In the genomic region with DNA sequence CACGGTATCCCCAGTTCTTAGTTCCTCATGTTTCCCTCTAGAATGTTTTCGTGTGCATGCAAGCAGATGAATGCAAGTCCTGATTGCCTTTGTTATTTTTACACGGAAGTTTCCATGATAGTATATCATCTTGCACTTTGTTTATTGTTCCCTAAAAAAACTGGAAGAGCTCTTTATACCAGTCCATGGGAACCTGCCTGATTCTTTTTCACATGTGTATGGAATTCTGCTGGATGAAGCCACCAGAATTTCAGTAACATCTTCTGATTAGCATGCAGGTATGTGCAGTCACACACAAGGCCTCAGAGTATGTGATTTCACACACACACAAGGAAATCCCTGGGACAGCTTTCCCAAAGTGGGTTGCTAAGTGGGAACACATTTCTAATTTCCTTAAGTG, we compare ENCODE assay signal across 16 cellular contexts. TPM values are rescaled to one million over a fixed set of nuclear protein-coding genes. Genes with fewer than 3 reads are reported as not detected.
DNase-seq lines count a peak whose midpoint lies in the region; ATAC-seq and TF ChIP-seq lines count a peak whose summit lies in the region.
"Had no signal": no experiment of that assay in that cellular context is flagged by ENCODE, and none has a peak within 500 bp of the region (broad histone marks: within the 10 kb centered on the region; RNA-seq: fewer than 3 reads in every experiment).

No MANE protein-coding gene starts in this region.

- H3K27ac ChIP-seq in GM23248 (no peak overlapping the region), smooth muscle cell (ENCODE audit: low read depth) (no peak overlapping the region)

- no peaks in the 10 kb centered on the region for H3K9me3 ChIP-seq in GM23248 (ENCODE audit: low read depth)
- H3K9me3 ChIP-seq in adipocyte (ENCODE audit: control insufficient read depth, low read length), result no peaks in the 10 kb centered on the region
- no peaks in the 10 kb centered on the region for H3K9me3 ChIP-seq in smooth muscle cell (replicated peaks; ENCODE audit: low read depth)
- H3K9me3 ChIP-seq: BE2C, left lung had no signal

- no peaks in the 10 kb centered on the region for H3K9me3 Mint-ChIP-seq in stimulated activated naive B cell treated with anti-CD40 and anti-IgM and Interleukin-4, amounts not matched to agents 10 μg/mL and 1 μg/mL and 100 μg/mL, for 72 hours
- no peaks in the 10 kb centered on the region for H3K9me3 Mint-ChIP-seq in activated CD8-positive, alpha-beta T cell treated with anti-CD3 and anti-CD28 coated beads for 36 hours
- H3K9me3 Mint-ChIP-seq: stimulated activated naive CD8-positive, alpha-beta T cell treated with anti-CD3 and anti-CD28 coated beads, Interleukin-15, amount 100 ng/mL, for 72 hours; T-helper 2 cell treated with Interferon-gamma antibody and Interleukin-4, amounts not matched to agents 5 μg/mL and 100 μg/mL, for 36 hours had no signal

- H3K4me3 Mint-ChIP-seq in stimulated activated naive B cell treated with anti-CD40 and anti-IgM and Interleukin-4, amounts not matched to agents 10 μg/mL and 1 μg/mL and 100 μg/mL, for 72 hours, result no peak overlapping the region
- no peak overlapping the region for H3K4me3 Mint-ChIP-seq in activated CD8-positive, alpha-beta T cell treated with anti-CD3 and anti-CD28 coated beads for 36 hours
- H3K4me3 Mint-ChIP-seq: stimulated activated naive CD8-positive, alpha-beta T cell treated with anti-CD3 and anti-CD28 coated beads, Interleukin-15, amount 100 ng/mL, for 72 hours; T-helper 2 cell treated with Interferon-gamma antibody and Interleukin-4, amounts not matched to agents 5 μg/mL and 100 μg/mL, for 36 hours had no signal

- no peak for TF ChIP-seq CTCF in smooth muscle cell (IDR thresholded peaks at IDR 0.05; ENCODE audit: borderline replicate concordance, insufficient read depth, poor library complexity, severe bottlenecking)
- TF ChIP-seq CTCF in activated CD8-positive, alpha-beta T cell treated with anti-CD3 and anti-CD28 coated beads for 36 hours (IDR thresholded peaks at IDR 0.05), result no peak

- H3K79me2 ChIP-seq in GM23248 (ENCODE audit: insufficient read depth) (no peaks in the 10 kb centered on the region), smooth muscle cell (ENCODE audit: low read depth) (no peaks in the 10 kb centered on the region)

- intact Hi-C loops in activated CD8-positive, alpha-beta T cell treated with anti-CD3 and anti-CD28 coated beads for 36 hours (cut with micrococcal nuclease), result no loop called here

- H4K20me1 ChIP-seq in GM23248 (ENCODE audit: insufficient read depth) (no peaks in the 10 kb centered on the region), smooth muscle cell (ENCODE audit: low read depth) (no peaks in the 10 kb centered on the region)

- DNase-seq in GM23248, result no peak
- peak; percentile 29 for DNase-seq in adipocyte (ENCODE audit: low read depth)
- peak; percentile 24 for DNase-seq in left kidney (ENCODE audit: low read depth, low spot score)
- no peak for DNase-seq in stimulated activated naive B cell treated with anti-CD40 and anti-IgM and Interleukin-4, amounts not matched to agents 10 μg/mL and 1 μg/mL and 100 μg/mL, for 72 hours
- no peak for DNase-seq in smooth muscle cell (lab: John Stamatoyannopoulos, UW; ENCODE audit: unreplicated experiment)
- no peak for DNase-seq in activated CD8-positive, alpha-beta T cell treated with anti-CD3 and anti-CD28 coated beads for 36 hours
- no peak for DNase-seq in HPDE6-E6E7 (ENCODE audit: extremely low spot score)
- DNase-seq: activated CD8-positive, alpha-beta memory T cell treated with anti-CD3 and anti-CD28 coated beads, Interleukin-2, amount 50 U/mL, for 4 hours; activated naive CD4-positive, alpha-beta T cell; SIG-M5; stimulated activated naive CD8-positive, alpha-beta T cell treated with anti-CD3 and anti-CD28 coated beads, Interleukin-15, amount 100 ng/mL, for 72 hours had no signal

- H3K27me3 Mint-ChIP-seq in stimulated activated naive B cell treated with anti-CD40 and anti-IgM and Interleukin-4, amounts not matched to agents 10 μg/mL and 1 μg/mL and 100 μg/mL, for 72 hours, result peaks cover 9 to 11% of the 10 kb centered on the region in 2 donors
- no peaks in the 10 kb centered on the region for H3K27me3 Mint-ChIP-seq in activated CD8-positive, alpha-beta T cell treated with anti-CD3 and anti-CD28 coated beads for 36 hours

- H2AFZ ChIP-seq in GM23248 (peak overlapping the region; percentile 100), smooth muscle cell (ENCODE audit: low read depth) (no peak overlapping the region)

- H3K9ac ChIP-seq in GM23248 (no peak overlapping the region), adipocyte (ENCODE audit: low read length) (peak overlapping the region; percentile 73), smooth muscle cell (ENCODE audit: low read depth) (no peak overlapping the region)

- H3F3A ChIP-seq in GM23248 (ENCODE audit: insufficient read depth) (peaks cover 10% of the 10 kb centered on the region; the same call in 1 of the 2 replicates), smooth muscle cell (ENCODE audit: low read depth) (no peaks in the 10 kb centered on the region)

- no peaks in the 10 kb centered on the region for H3K9me2 ChIP-seq in GM23248 (ENCODE audit: insufficient read depth)

- peak overlapping the region; percentile 10 for H3K27ac Mint-ChIP-seq in stimulated activated naive B cell treated with anti-CD40 and anti-IgM and Interleukin-4, amounts not matched to agents 10 μg/mL and 1 μg/mL and 100 μg/mL, for 72 hours
- no peak overlapping the region for H3K27ac Mint-ChIP-seq in activated CD8-positive, alpha-beta T cell treated with anti-CD3 and anti-CD28 coated beads for 36 hours
- H3K27ac Mint-ChIP-seq: T-helper 2 cell treated with Interferon-gamma antibody and Interleukin-4, amounts not matched to agents 5 μg/mL and 100 μg/mL, for 36 hours had no signal

- WGBS in GM23248 (ENCODE audit: low coverage in 1 of 2, low lambda C conversion rate in 2 of 2, missing lambda C conversion rate in 2 of 2), 2 experiments, result 63 to 66% methylated on average over 3 of the region's 3 CpGs
- WGBS in smooth muscle cell (ENCODE audit: low lambda C conversion rate), result 92% methylated on average over 3 of the region's 3 CpGs

- H3K27me3 ChIP-seq in GM23248 (replicated peaks; ENCODE audit: insufficient read depth) (no peaks in the 10 kb centered on the region), adipocyte (replicated peaks; ENCODE audit: control insufficient read depth, insufficient read depth, low read length) (no peaks in the 10 kb centered on the region), smooth muscle cell (ENCODE audit: low read depth) (peaks cover 5% of the 10 kb centered on the region)
- H3K27me3 ChIP-seq: BE2C had no signal

- H3K4me3 ChIP-seq in GM23248, result no peak overlapping the region
- H3K4me3 ChIP-seq in adipocyte (ENCODE audit: low read length), result no peak overlapping the region
- H3K4me3 ChIP-seq in smooth muscle cell, result no peak overlapping the region

- no peaks in the 10 kb centered on the region for H3K36me3 ChIP-seq in GM23248 (ENCODE audit: low read depth)
- peaks cover 78% of the 10 kb centered on the region for H3K36me3 ChIP-seq in adipocyte (ENCODE audit: control insufficient read depth, insufficient read depth, low read length, severe bottlenecking)
- no peaks in the 10 kb centered on the region for H3K36me3 ChIP-seq in smooth muscle cell (ENCODE audit: low read depth)
- H3K36me3 ChIP-seq: BE2C, left lung had no signal

- no peak for ATAC-seq in stimulated activated naive B cell treated with anti-CD40 and anti-IgM and Interleukin-4, amounts not matched to agents 10 μg/mL and 1 μg/mL and 100 μg/mL, for 72 hours (replicated peaks)
- no peak for ATAC-seq in activated CD8-positive, alpha-beta T cell treated with anti-CD3 and anti-CD28 coated beads for 36 hours
- ATAC-seq: activated CD4-positive, CD25-positive, alpha-beta regulatory T cell treated with anti-CD3 and anti-CD28 coated beads, Interleukin-2, amount 50 U/mL, for 24 hours had no signal

- CTCF ChIA-PET in activated CD8-positive, alpha-beta T cell treated with anti-CD3 and anti-CD28 coated beads for 36 hours (lab: Charles Lee), result interaction anchor here (0.8 to 4.3 kb wide), 3 partner anchors 15 to 104 kb away, joined by 3 to 24 read pairs (median 21); no protein-coding TSS in a partner anchor

- H3K4me1 ChIP-seq in GM23248 (ENCODE audit: insufficient read depth) (peaks cover 9% of the 10 kb centered on the region; the same call in 1 of the 2 replicates), adipocyte (ENCODE audit: control insufficient read depth, insufficient read depth, low read length) (peaks cover 17% of the 10 kb centered on the region), smooth muscle cell (ENCODE audit: low read depth) (no peaks in the 10 kb centered on the region)

- no peaks in the 10 kb centered on the region for H3K36me3 Mint-ChIP-seq in stimulated activated naive B cell treated with anti-CD40 and anti-IgM and Interleukin-4, amounts not matched to agents 10 μg/mL and 1 μg/mL and 100 μg/mL, for 72 hours
- no peaks in the 10 kb centered on the region for H3K36me3 Mint-ChIP-seq in activated CD8-positive, alpha-beta T cell treated with anti-CD3 and anti-CD28 coated beads for 36 hours (ENCODE audit: low read depth)

- POLR2A ChIA-PET in activated CD8-positive, alpha-beta T cell treated with anti-CD3 and anti-CD28 coated beads for 36 hours (lab: Charles Lee), result no interaction called here

- in situ Hi-C loops in GM23248 (cut with MboI), result loop anchor here (25.0 kb wide), 1 partner anchor 359 kb away; a partner anchor contains a TSS

- H3K4me1 Mint-ChIP-seq in stimulated activated naive B cell treated with anti-CD40 and anti-IgM and Interleukin-4, amounts not matched to agents 10 μg/mL and 1 μg/mL and 100 μg/mL, for 72 hours, result peaks cover 5 to 7% of the 10 kb centered on the region in 2 donors
- H3K4me1 Mint-ChIP-seq in activated CD8-positive, alpha-beta T cell treated with anti-CD3 and anti-CD28 coated beads for 36 hours (ENCODE audit: low read depth), result no peaks in the 10 kb centered on the region
- H3K4me1 Mint-ChIP-seq: stimulated activated naive CD8-positive, alpha-beta T cell treated with anti-CD3 and anti-CD28 coated beads, Interleukin-15, amount 100 ng/mL, for 72 hours had no signal

- H3K4me2 ChIP-seq in GM23248 (ENCODE audit: unreplicated experiment) (no peak overlapping the region), smooth muscle cell (no peak overlapping the region)

RNA-seq across cellular contexts. Expression of a gene that starts 16.0 kb away (rescaled TPM):
- total RNA-seq in GM23248 (2014; rRNA removed; shearing (Covaris generic)), result 6.2 and 6.8 TPM in 2 replicates
- 5.9 and 6.4 TPM in 2 replicates for polyA plus RNA-seq in GM23248 (2016; fragmentation: Nextera tagmentation; extraction: Ambion mirVana)
- 0.85 and 1.6 TPM in 2 replicates for total RNA-seq in smooth muscle cell
- 1.1 and 2.7 TPM in 2 replicates for polyA plus RNA-seq in smooth muscle cell
- under 1 TPM; 0.50 to 0.83 TPM for total RNA-seq in activated CD8-positive, alpha-beta T cell treated with anti-CD3 and anti-CD28 coated beads for 36 hours

RNA-seq across cellular contexts. Expression of a gene that starts 23.6 kb away (rescaled TPM):
- 5.8 and 9.9 TPM in 2 replicates for total RNA-seq in GM23248 (2014; rRNA removed; shearing (Covaris generic))
- polyA plus RNA-seq in GM23248 (2016; fragmentation: Nextera tagmentation; extraction: Ambion mirVana) (4.8 TPM in 2 replicates), smooth muscle cell (0.45 and 1.3 TPM in 2 replicates)
- total RNA-seq in smooth muscle cell, result 1.2 and 1.6 TPM in 2 replicates
- total RNA-seq in activated CD8-positive, alpha-beta T cell treated with anti-CD3 and anti-CD28 coated beads for 36 hours, result not detected
- total RNA-seq: myocyte had no signal

Comparison
In these comparisons a context has a peak if more than half of its experiments do, and no peak if none do; other contexts are left out.
1. DNase-seq: peak in adipocyte (single experiment) and left kidney (single experiment); none in GM23248 (single experiment), stimulated activated naive B cell treated with anti-CD40 and anti-IgM and Interleukin-4, amounts not matched to agents 10 μg/mL and 1 μg/mL and 100 μg/mL, for 72 hours (single experiment), smooth muscle cell (single experiment), activated CD8-positive, alpha-beta T cell treated with anti-CD3 and anti-CD28 coated beads for 36 hours (single experiment) and HPDE6-E6E7 (single experiment).